ENCODE assay signal across 8 cellular contexts in genomic region chr11:85627998-85628770, GRCh38. TPM values are rescaled to one million over a fixed set of nuclear protein-coding genes. Genes with fewer than 3 reads are reported as not detected.
A peak's percentile ranks its signal among the peaks of the same experiment; 100 is the strongest.
DNase-seq lines count a peak whose midpoint lies in the region; ATAC-seq and TF ChIP-seq lines count a peak whose summit lies in the region.

TSS of gene TMEM126B (plus strand) at chr11:85628593. CDS start at chr11:85628608, 15 bp downstream.

- in situ Hi-C loops in transverse colon (cut with MboI; ENCODE audit: low pct_ligation_motif_present in 1 of 4, low pct_unique_long_range_greater_than_20kb in 1 of 4, low sequenced_read_pairs in 3 of 4), result no loop called here

- no CpG with 5 or more reads among the region's 41 CpGs for WGBS in trophoblast cell (ENCODE audit: extremely low coverage, insufficient coverage, insufficient read length)
- WGBS in transverse colon (ENCODE audit: low coverage in 1 of 2), 2 donors, result 0 to 1% methylated on average over 3 to 41 of the region's 41 CpGs

- no peaks in the 10 kb centered on the region for H3K9me3 Mint-ChIP-seq in activated naive CD8-positive, alpha-beta T cell treated with anti-CD3 and anti-CD28 coated beads, Interleukin-2, amount 50 U/mL, for 24 hours

- peaks cover 0 to 4% of the 10 kb centered on the region in 2 experiments for H3K4me1 ChIP-seq in trophoblast cell (ENCODE audit: control insufficient read depth in 1 of 2, insufficient read depth in 2 of 2, low read length in 2 of 2)
- H3K4me1 ChIP-seq in transverse colon, result peaks cover 8 to 29% (median 10%) of the 10 kb centered on the region in 4 donors

- H3K36me3 Mint-ChIP-seq in activated naive CD8-positive, alpha-beta T cell treated with anti-CD3 and anti-CD28 coated beads, Interleukin-2, amount 50 U/mL, for 24 hours (ENCODE audit: low read depth), result peaks cover 14% of the 10 kb centered on the region

- peak within 1 kb of the TSS; percentile 73 for H4K8ac ChIP-seq in trophoblast cell (ENCODE audit: low read depth, low read length)

- H3K9me3 ChIP-seq in trophoblast cell (ENCODE audit: insufficient read depth, low read depth, low read length) (no peaks in the 10 kb centered on the region), transverse colon (no peaks in the 10 kb centered on the region)

- H3K14ac ChIP-seq in trophoblast cell (ENCODE audit: low read length), result peak within 1 kb of the TSS; percentile 74

- H3K4me1 Mint-ChIP-seq in activated naive CD8-positive, alpha-beta T cell treated with anti-CD3 and anti-CD28 coated beads, Interleukin-2, amount 50 U/mL, for 24 hours, result peaks cover 33% of the 10 kb centered on the region

- peak within 1 kb of the TSS; percentile 99 for H2AFZ ChIP-seq in trophoblast cell (ENCODE audit: insufficient read depth, low read length, poor library complexity)

- H3K27ac ChIP-seq in trophoblast cell (ENCODE audit: low read depth, low read length), result peak within 1 kb of the TSS; percentile 37
- H3K27ac ChIP-seq in transverse colon, result peak within 1 kb of the TSS; percentile 91 to 96 (median 94)

- peak within 1 kb of the TSS; percentile 43 for H3K4ac ChIP-seq in trophoblast cell (ENCODE audit: low read depth, low read length)

- H4K12ac ChIP-seq in trophoblast cell (ENCODE audit: low read depth, low read length), result peak within 1 kb of the TSS; percentile 61

- peak within 1 kb of the TSS; percentile 81 for H3K18ac ChIP-seq in trophoblast cell (ENCODE audit: low read length)

- peaks cover 2 to 4% of the 10 kb centered on the region in 2 experiments for H3K36me3 ChIP-seq in trophoblast cell (ENCODE audit: control insufficient read depth in 1 of 2, insufficient read depth in 2 of 2, low read length in 2 of 2)
- H3K36me3 ChIP-seq in transverse colon, result peaks cover 0 to 10% (median 0%) of the 10 kb centered on the region in 4 donors

- no peaks in the 10 kb centered on the region for H3K27me3 Mint-ChIP-seq in activated naive CD8-positive, alpha-beta T cell treated with anti-CD3 and anti-CD28 coated beads, Interleukin-2, amount 50 U/mL, for 24 hours

- TF ChIP-seq CTCF in GM12865 (IDR thresholded peaks at IDR 0.05; ENCODE audit: insufficient read depth, low read depth, low read length, missing control alignments), result no peak
- TF ChIP-seq CTCF in transverse colon (IDR thresholded peaks at IDR 0.05), result no peak

- H3K79me1 ChIP-seq in trophoblast cell (ENCODE audit: low read length), result peaks cover 7% of the 10 kb centered on the region

- H3K27me3 ChIP-seq in trophoblast cell (ENCODE audit: insufficient read depth, low read length) (no peaks in the 10 kb centered on the region), transverse colon (no peaks in the 10 kb centered on the region)

- peak; percentile 88 for TF ChIP-seq POLR2A in transverse colon (IDR thresholded peaks at IDR 0.05)

- peak within 1 kb of the TSS; percentile 52 for H2BK120ac ChIP-seq in trophoblast cell (ENCODE audit: insufficient read depth, low read length, poor library complexity)

- peak within 1 kb of the TSS; percentile 90 for H3K27ac Mint-ChIP-seq in activated naive CD8-positive, alpha-beta T cell treated with anti-CD3 and anti-CD28 coated beads, Interleukin-2, amount 50 U/mL, for 24 hours

- H3K9ac ChIP-seq in trophoblast cell (ENCODE audit: low read length), result peak within 1 kb of the TSS; percentile 81

- H3K79me2 ChIP-seq in trophoblast cell (ENCODE audit: control insufficient read depth, insufficient read depth, low read length, poor library complexity), result peaks cover 2% of the 10 kb centered on the region

- intact Hi-C loops in Right ventricle myocardium superior (cut with DNase I), result loop anchor here (2.0 to 10.0 kb wide), 2 partner anchors 37 to 617 kb away; partner anchors contain the start of genes CREBZF and EED
- intact Hi-C loops in transverse colon (cut with DNase I; ENCODE audit: low total_unique reads), result loop anchor here (5.0 kb wide), 1 partner anchor 34 kb away; no protein-coding TSS in a partner anchor

- peak within 1 kb of the TSS; percentile 96 for H3K4me3 Mint-ChIP-seq in activated naive CD8-positive, alpha-beta T cell treated with anti-CD3 and anti-CD28 coated beads, Interleukin-2, amount 50 U/mL, for 24 hours

- TF ChIP-seq EP300 in transverse colon (IDR thresholded peaks at IDR 0.05; ENCODE audit: low read depth), result peak; percentile 68

- DNase-seq in GM12865 (ENCODE audit: low read depth) (peak; percentile 96), NCI-H1417 treated with DMSO at 0.1 percent for 48 hours (lab: John Stamatoyannopoulos, UW) (peak; percentile 96), SW480 (ENCODE audit: low spot score) (peak; percentile 98), Right ventricle myocardium superior (peak; percentile 99), trophoblast cell (peak; percentile 99), transverse colon (peak; percentile 98)
- peak; percentile 96 for DNase-seq in activated naive CD8-positive, alpha-beta T cell treated with anti-CD3 and anti-CD28 coated beads, Interleukin-2, amount 50 U/mL, for 24 hours

- H3K4me3 ChIP-seq in GM12865 (ENCODE audit: low read depth, low read length) (peak within 1 kb of the TSS; percentile 77), trophoblast cell (ENCODE audit: low read depth, low read length) (peak within 1 kb of the TSS; percentile 79), transverse colon (peak within 1 kb of the TSS; percentile 51 to 87 (median 55))

- H3K4me2 ChIP-seq in trophoblast cell (ENCODE audit: low read length), result peak within 1 kb of the TSS; percentile 93

- peak; percentile 99 for ATAC-seq in HG02763 (IDR thresholded peaks at IDR 0.05; ENCODE audit: unreplicated experiment)
- peak; percentile 99 for ATAC-seq in activated naive CD8-positive, alpha-beta T cell treated with anti-CD3 and anti-CD28 coated beads, Interleukin-2, amount 50 U/mL, for 24 hours
- ATAC-seq in Right ventricle myocardium superior (ENCODE audit: poor library complexity), result peak; percentile 99

- no peak within 1 kb of the TSS for H3K23ac ChIP-seq in trophoblast cell (ENCODE audit: low read length)

- no peak within 1 kb of the TSS for H2BK12ac ChIP-seq in trophoblast cell (ENCODE audit: low read length)

- peak within 1 kb of the TSS; percentile 42 for H2BK5ac ChIP-seq in trophoblast cell (ENCODE audit: low read depth, low read length, poor library complexity)

- no peak within 1 kb of the TSS for H2AK5ac ChIP-seq in trophoblast cell (ENCODE audit: low read length)

- H4K91ac ChIP-seq in trophoblast cell (ENCODE audit: low read depth, low read length), result peak within 1 kb of the TSS; percentile 74

RNA-seq across cellular contexts. Expression of gene TMEM126B, which starts in this region (rescaled TPM):
- 61.6 TPM for total RNA-seq in Right ventricle myocardium superior
- polyA plus RNA-seq in trophoblast cell (2013), result 29.4 and 31.2 TPM in 2 replicates
- 10 to 100 TPM; 29.9 to 48.3 (median 42.6) TPM for total RNA-seq in transverse colon

Comparison
In these comparisons a context has a peak if more than half of its experiments do, and no peak if none do; other contexts are left out.
1. Peak in every context shown above with its lines: DNase-seq, ATAC-seq, H3K4me3 ChIP-seq and H3K27ac ChIP-seq.